Comparison of ENCODE assay signal across 19 cellular contexts in the genomic region with DNA sequence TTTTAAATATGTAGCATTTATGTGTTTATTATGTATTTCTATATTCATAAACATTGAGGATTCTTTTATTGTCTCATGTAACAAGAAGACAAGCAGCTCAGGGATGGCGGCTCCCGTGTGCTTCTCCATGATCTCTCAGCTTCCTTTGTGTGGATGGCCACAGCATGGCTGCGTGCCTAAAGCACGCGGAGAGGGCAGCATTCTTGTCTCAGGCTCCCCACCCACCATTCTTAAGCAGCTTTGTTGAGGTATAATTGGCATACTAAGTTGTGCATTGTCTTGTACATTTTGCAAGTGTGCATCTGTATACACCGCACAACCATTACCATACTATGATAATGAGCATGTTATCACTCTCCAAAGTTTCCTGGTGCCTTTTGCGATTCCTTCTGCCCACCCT.
DNase-seq lines count a peak whose midpoint lies in the region; TF ChIP-seq lines count a peak whose summit lies in the region.
"Had no signal": no experiment of that assay in that cellular context is flagged by ENCODE, and none has a peak within 500 bp of the region (broad histone marks: within the 10 kb centered on the region; RNA-seq: fewer than 3 reads in every experiment).

No MANE protein-coding gene starts in this region.

- peaks cover 10% of the 10 kb centered on the region for H3K4me1 Mint-ChIP-seq in activated T-helper 2 cell treated with anti-CD3 and anti-CD28 coated beads, Interferon-gamma antibody, Interleukin-2, Interleukin-4, amounts not matched to agents 10 μg/mL and 5 μg/mL and 100 μg/mL, durations not matched to agents 14 hours and 24 hours and 36 hours (ENCODE audit: low read depth)

- H3K9me3 Mint-ChIP-seq in activated T-helper 2 cell treated with anti-CD3 and anti-CD28 coated beads, Interferon-gamma antibody, Interleukin-2, Interleukin-4, amounts not matched to agents 10 μg/mL and 5 μg/mL and 100 μg/mL, durations not matched to agents 14 hours and 24 hours and 36 hours: no peaks in the 10 kb centered on the region
- H3K9me3 Mint-ChIP-seq: CD4-positive, alpha-beta memory T cell had no signal

- H3K4me3 ChIP-seq in HEK293 (ENCODE audit: low read depth, low read length) (no peak overlapping the region), iPS-18a (ENCODE audit: low read length) (no peak overlapping the region)

- H3K36me3 Mint-ChIP-seq in activated T-helper 2 cell treated with anti-CD3 and anti-CD28 coated beads, Interferon-gamma antibody, Interleukin-2, Interleukin-4, amounts not matched to agents 10 μg/mL and 5 μg/mL and 100 μg/mL, durations not matched to agents 14 hours and 24 hours and 36 hours (ENCODE audit: low read depth): peaks cover 3% of the 10 kb centered on the region

- no peak overlapping the region for H3K27ac Mint-ChIP-seq in activated T-helper 2 cell treated with anti-CD3 and anti-CD28 coated beads, Interferon-gamma antibody, Interleukin-2, Interleukin-4, amounts not matched to agents 10 μg/mL and 5 μg/mL and 100 μg/mL, durations not matched to agents 14 hours and 24 hours and 36 hours
- H3K27ac Mint-ChIP-seq: B cell had no signal

- H3K4me1 ChIP-seq in HEK293 (ENCODE audit: control insufficient read depth, insufficient read depth, low read length) (peaks cover 16% of the 10 kb centered on the region), iPS-18a (ENCODE audit: control insufficient read depth, low read depth, low read length) (peaks cover 33% of the 10 kb centered on the region)

- no peaks in the 10 kb centered on the region for H3K27me3 ChIP-seq in iPS-18a (ENCODE audit: control insufficient read depth, insufficient read depth, low read length)

- H3K9ac ChIP-seq in iPS-18a (ENCODE audit: low read length): peak overlapping the region; percentile 31

- H3K9me3 ChIP-seq in HEK293 (ENCODE audit: control insufficient read depth, insufficient read depth, low read depth, low read length) (no peaks in the 10 kb centered on the region), iPS-18a (ENCODE audit: control insufficient read depth, low read depth, low read length) (no peaks in the 10 kb centered on the region)

- DNase-seq in astrocyte of the hippocampus (ENCODE audit: low read depth, low spot score): peak; percentile 48
- peak; percentile 15 for DNase-seq in retina
- no peak for DNase-seq in HT-29 (ENCODE audit: low spot score)
- DNase-seq in hypothalamus (lab: John Stamatoyannopoulos, UW): no peak
- DNase-seq in activated T-helper 2 cell treated with anti-CD3 and anti-CD28 coated beads, Interferon-gamma antibody, Interleukin-2, Interleukin-4, amounts not matched to agents 10 μg/mL and 5 μg/mL and 100 μg/mL, durations not matched to agents 14 hours and 24 hours and 36 hours (ENCODE audit: low spot score): no peak
- DNase-seq: ACHN; CD4-positive, alpha-beta memory T cell; DMS79; GDM1; GOT3; Karpas-422; NCI-H1417 treated with DMSO at 0.1 percent for 48 hours; NCI-H2081; NCI-H2227 treated with DMSO at 0.1 percent for 48 hours; NCI-H526 treated with DMSO at 0.1 percent for 48 hours; PC-3 had no signal

- CTCF ChIA-PET in HEK293 (lab: Yijun Ruan, JAX): interaction anchor here (0.5 to 0.9 kb wide), 2 partner anchors 68 to 203 kb away, joined by 3 to 4 read pairs; no protein-coding TSS in a partner anchor

- POLR2A ChIA-PET in HEK293 (lab: Yijun Ruan, JAX): no interaction called here

- H3K36me3 ChIP-seq in HEK293 (ENCODE audit: control insufficient read depth in 2 of 2, insufficient read depth in 1 of 2, low read length in 2 of 2) (peaks cover 0 to 9% of the 10 kb centered on the region in 2 experiments; a peak in 1 of 3 replicates), iPS-18a (ENCODE audit: control insufficient read depth, low read depth, low read length) (peaks cover 4% of the 10 kb centered on the region)

- no peak overlapping the region for H3K27ac ChIP-seq in HEK293 (ENCODE audit: extremely low read depth, low read depth, low read length)
- H3K27ac ChIP-seq in iPS-18a (ENCODE audit: low read length): peak overlapping the region; percentile 9

- H3K27me3 Mint-ChIP-seq in activated T-helper 2 cell treated with anti-CD3 and anti-CD28 coated beads, Interferon-gamma antibody, Interleukin-2, Interleukin-4, amounts not matched to agents 10 μg/mL and 5 μg/mL and 100 μg/mL, durations not matched to agents 14 hours and 24 hours and 36 hours (ENCODE audit: low read depth): no peaks in the 10 kb centered on the region
- H3K27me3 Mint-ChIP-seq: B cell; CD4-positive, alpha-beta memory T cell had no signal

- H3K4me3 Mint-ChIP-seq in activated T-helper 2 cell treated with anti-CD3 and anti-CD28 coated beads, Interferon-gamma antibody, Interleukin-2, Interleukin-4, amounts not matched to agents 10 μg/mL and 5 μg/mL and 100 μg/mL, durations not matched to agents 14 hours and 24 hours and 36 hours (ENCODE audit: low read depth): no peak overlapping the region
- H3K4me3 Mint-ChIP-seq: B cell had no signal

- TF ChIP-seq CTCF in HEK293 (tag by site-specific recombination; IDR thresholded peaks at IDR 0.05): no peak

- intact Hi-C loops in activated T-helper 2 cell treated with anti-CD3 and anti-CD28 coated beads, Interferon-gamma antibody, Interleukin-2, Interleukin-4, amounts not matched to agents 10 μg/mL and 5 μg/mL and 100 μg/mL, durations not matched to agents 14 hours and 24 hours and 36 hours (cut with micrococcal nuclease): no loop called here

TF ChIP-seq in HEK293, 187 proteins besides CTCF, POLR2A, EP300 and RAD21:
- TF ChIP-seq ZNF555 (tag by site-specific recombination; conservative IDR thresholded peaks at IDR 0.05) (no peak), YY2 (tag by site-specific recombination; IDR thresholded peaks at IDR 0.05) (0 out of 2 replicates have a peak, but pooled peaks have one; percentile 19)
TF ChIP-seq in HEK293: peak in this region for 1.

Comparison
In these comparisons a context has a peak if more than half of its experiments do, and no peak if none do; other contexts are left out.
1. DNase-seq: peak in astrocyte of the hippocampus (single experiment) and retina (single experiment); none in HT-29 (single experiment), hypothalamus (0 of 51) and activated T-helper 2 cell treated with anti-CD3 and anti-CD28 coated beads, Interferon-gamma antibody, Interleukin-2, Interleukin-4, amounts not matched to agents 10 μg/mL and 5 μg/mL and 100 μg/mL, durations not matched to agents 14 hours and 24 hours and 36 hours (single experiment).